In the genomic region with DNA sequence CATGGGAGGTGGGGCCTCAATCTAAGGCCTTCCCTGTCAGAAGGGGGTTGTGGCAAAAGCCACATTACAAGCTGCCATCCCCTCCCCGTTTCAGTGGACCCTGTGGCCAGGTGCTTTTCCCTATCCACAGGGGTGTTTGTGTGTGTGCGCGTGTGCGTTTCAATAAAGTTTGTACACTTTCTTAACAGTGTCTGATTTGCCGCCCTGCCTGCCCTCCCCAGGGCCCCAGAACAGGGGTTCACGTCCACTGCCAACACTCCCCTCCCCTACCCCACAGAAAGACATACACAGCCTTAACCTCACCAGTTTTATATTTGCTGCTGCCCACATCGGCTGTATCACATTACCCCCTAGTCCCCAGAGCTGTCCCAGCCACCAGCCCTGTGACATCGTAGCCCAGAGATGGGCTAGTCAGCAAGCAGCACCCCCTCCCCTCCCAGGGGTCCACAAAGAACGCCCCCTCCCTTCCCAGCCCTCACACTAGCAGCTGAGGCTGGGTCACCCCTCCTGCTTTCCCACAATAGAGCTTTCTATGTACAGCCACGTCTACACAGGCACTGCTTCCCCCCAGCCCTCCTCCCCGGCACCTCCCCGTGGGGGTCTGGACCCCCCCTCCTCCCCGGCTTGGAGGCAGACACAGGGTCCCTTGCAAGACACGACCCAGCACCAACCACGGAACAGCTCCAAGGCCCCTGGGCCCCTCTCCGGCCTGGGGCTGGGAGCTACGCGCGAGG, we compare ENCODE assay signal across 10 cellular contexts. TPM values are rescaled to one million over a fixed set of nuclear protein-coding genes. Genes with fewer than 3 reads are reported as not detected.
DNase-seq lines count a peak whose midpoint lies in the region; ATAC-seq and TF ChIP-seq lines count a peak whose summit lies in the region.
"Had no signal": no experiment of that assay in that cellular context is flagged by ENCODE, and none has a peak within 500 bp of the region (broad histone marks: within the 10 kb centered on the region; RNA-seq: fewer than 3 reads in every experiment).

No MANE protein-coding gene starts in this region.

- peaks cover 0 to 14% of the 10 kb centered on the region in 2 donors for H3K27me3 ChIP-seq in left lung
- H3K27me3 ChIP-seq in tibial artery, result peaks cover 0 to 3% of the 10 kb centered on the region in 2 donors

- no peaks in the 10 kb centered on the region for H3K9me3 ChIP-seq in left lung
- no peaks in the 10 kb centered on the region for H3K9me3 ChIP-seq in tibial artery

- peak overlapping the region; percentile 9 to 26 for H3K4me3 ChIP-seq in left lung
- peak overlapping the region; percentile 37 to 50 for H3K4me3 ChIP-seq in tibial artery

- peaks cover 8% of the 10 kb centered on the region for H3K4me1 Mint-ChIP-seq in activated T-cell treated with anti-CD3 and anti-CD28 coated beads, Interleukin-2, amount 50 U/mL, for 72 hours (ENCODE audit: low read depth)
- peaks cover 6% of the 10 kb centered on the region for H3K4me1 Mint-ChIP-seq in activated T-helper 17 cell treated with anti-CD3 and anti-CD28 coated beads, Interleukin-2, amount 50 U/mL, for 72 hours

- TF ChIP-seq CTCF in left lung (IDR thresholded peaks at IDR 0.05) (no peak), tibial artery (IDR thresholded peaks at IDR 0.05) (no peak)

- no peak for DNase-seq in activated T-cell treated with anti-CD3 and anti-CD28 coated beads, Interleukin-2, amount 50 U/mL, for 72 hours
- DNase-seq in activated T-cell treated with anti-CD3 and anti-CD28 coated beads for 4 hours (no peak), left lung (peak in 1 of 2 donors; percentile 36), tibial artery (no peak), COLO829 (ENCODE audit: low spot score) (no peak), NCI-H1417 treated with DMSO at 0.1 percent for 48 hours (lab: John Stamatoyannopoulos, UW) (no peak)
- DNase-seq: NCI-H2227 treated with DMSO at 0.1 percent for 48 hours had no signal

- H3K4me3 Mint-ChIP-seq in activated T-cell treated with anti-CD3 and anti-CD28 coated beads, Interleukin-2, amount 50 U/mL, for 72 hours, result peak overlapping the region; percentile 39 to 64
- peak overlapping the region; percentile 69 for H3K4me3 Mint-ChIP-seq in activated T-helper 17 cell treated with anti-CD3 and anti-CD28 coated beads, Interleukin-2, amount 50 U/mL, for 72 hours

- no peak for ATAC-seq in activated T-cell treated with anti-CD3 and anti-CD28 coated beads, Interleukin-2, amount 50 U/mL, for 72 hours (replicated peaks in 1 of 2)
- ATAC-seq in activated T-helper 17 cell treated with anti-CD3 and anti-CD28 coated beads, Interleukin-2, amount 50 U/mL, for 72 hours (replicated peaks), result no peak
- no peak for ATAC-seq in left lung
- no peak for ATAC-seq in GM18870 (IDR thresholded peaks at IDR 0.05; ENCODE audit: unreplicated experiment)

- H3K9me3 Mint-ChIP-seq in activated T-cell treated with anti-CD3 and anti-CD28 coated beads, Interleukin-2, amount 50 U/mL, for 72 hours, result no peaks in the 10 kb centered on the region
- no peaks in the 10 kb centered on the region for H3K9me3 Mint-ChIP-seq in activated T-helper 17 cell treated with anti-CD3 and anti-CD28 coated beads, Interleukin-2, amount 50 U/mL, for 72 hours

- no peaks in the 10 kb centered on the region for H3K27me3 Mint-ChIP-seq in activated T-cell treated with anti-CD3 and anti-CD28 coated beads, Interleukin-2, amount 50 U/mL, for 72 hours (ENCODE audit: low read depth)
- no peaks in the 10 kb centered on the region for H3K27me3 Mint-ChIP-seq in activated T-helper 17 cell treated with anti-CD3 and anti-CD28 coated beads, Interleukin-2, amount 50 U/mL, for 72 hours

- peaks cover 0 to 3% of the 10 kb centered on the region in 2 donors for H3K36me3 Mint-ChIP-seq in activated T-cell treated with anti-CD3 and anti-CD28 coated beads, Interleukin-2, amount 50 U/mL, for 72 hours (ENCODE audit: insufficient read depth in 2 of 2)
- peaks cover 8% of the 10 kb centered on the region for H3K36me3 Mint-ChIP-seq in activated T-helper 17 cell treated with anti-CD3 and anti-CD28 coated beads, Interleukin-2, amount 50 U/mL, for 72 hours (ENCODE audit: low read depth)

- H3K36me3 ChIP-seq in left lung, result peaks cover 3 to 52% of the 10 kb centered on the region in 2 donors
- H3K36me3 ChIP-seq in tibial artery, result peaks cover 21 to 50% (median 39%) of the 10 kb centered on the region in 3 donors

- intact Hi-C loops in left lung (cut with DNase I), result no loop called here
- intact Hi-C loops in tibial artery (cut with DNase I; ENCODE audit: low total_unique reads), result no loop called here

- H3K4me1 ChIP-seq in left lung (peaks cover 0 to 29% of the 10 kb centered on the region in 2 donors), tibial artery (peaks cover 0 to 5% (median 4%) of the 10 kb centered on the region in 4 donors)

- H3K27ac ChIP-seq in left lung (no peak overlapping the region), tibial artery (no peak overlapping the region)

- H3K27ac Mint-ChIP-seq in activated T-cell treated with anti-CD3 and anti-CD28 coated beads, Interleukin-2, amount 50 U/mL, for 72 hours, result no peak overlapping the region
- no peak overlapping the region for H3K27ac Mint-ChIP-seq in activated T-helper 17 cell treated with anti-CD3 and anti-CD28 coated beads, Interleukin-2, amount 50 U/mL, for 72 hours

RNA-seq across cellular contexts. Expression of a gene that starts 8.0 kb away (rescaled TPM):
- 10 to 100 TPM; 57.8 to 58.7 TPM for total RNA-seq in activated T-cell treated with anti-CD3 and anti-CD28 coated beads, Interleukin-2, amount 50 U/mL, for 72 hours
- total RNA-seq in activated T-helper 17 cell treated with anti-CD3 and anti-CD28 coated beads, Interleukin-2, amount 50 U/mL, for 72 hours, result 10 to 100 TPM; 48.5 to 54.5 TPM
- total RNA-seq in left lung, result 100 to 1,000 TPM; 563 to 616 TPM

RNA-seq across cellular contexts. Expression of a gene that starts 10.6 kb away (rescaled TPM):
- total RNA-seq in activated T-cell treated with anti-CD3 and anti-CD28 coated beads, Interleukin-2, amount 50 U/mL, for 72 hours, result under 1 TPM; 0.14 to 0.41 TPM
- total RNA-seq in activated T-helper 17 cell treated with anti-CD3 and anti-CD28 coated beads, Interleukin-2, amount 50 U/mL, for 72 hours, result under 1 TPM; 0.17 to 0.32 TPM
- 1 to 10 TPM; 1.4 to 4.3 TPM for total RNA-seq in left lung

RNA-seq across cellular contexts. Expression of a gene that starts 28.5 kb away (rescaled TPM):
- 10 to 100 TPM; 83.6 to 97.2 TPM for total RNA-seq in activated T-cell treated with anti-CD3 and anti-CD28 coated beads, Interleukin-2, amount 50 U/mL, for 72 hours
- 100 to 1,000 TPM in 1 of 2 donors, 10 to 100 TPM in 1; 60.3 to 114 TPM for total RNA-seq in activated T-helper 17 cell treated with anti-CD3 and anti-CD28 coated beads, Interleukin-2, amount 50 U/mL, for 72 hours
- 100 to 1,000 TPM; 120 to 121 TPM for total RNA-seq in left lung

RNA-seq across cellular contexts. Expression of a gene that starts 36.4 kb away (rescaled TPM):
- 1 to 10 TPM; 2.1 to 3.2 TPM for total RNA-seq in activated T-cell treated with anti-CD3 and anti-CD28 coated beads, Interleukin-2, amount 50 U/mL, for 72 hours
- total RNA-seq in activated T-helper 17 cell treated with anti-CD3 and anti-CD28 coated beads, Interleukin-2, amount 50 U/mL, for 72 hours, result 1 to 10 TPM; 2.2 to 3.7 TPM
- total RNA-seq in left lung, result 1 to 10 TPM; 3.2 to 6.7 TPM
- total RNA-seq: HT1080 had no signal

RNA-seq across cellular contexts. Expression of a gene that starts 44.7 kb away (rescaled TPM):
- total RNA-seq in activated T-cell treated with anti-CD3 and anti-CD28 coated beads, Interleukin-2, amount 50 U/mL, for 72 hours, result 1 to 10 TPM in 1 of 2 donors, under 1 TPM in 1; 0.35 to 1.4 TPM
- total RNA-seq in activated T-helper 17 cell treated with anti-CD3 and anti-CD28 coated beads, Interleukin-2, amount 50 U/mL, for 72 hours, result under 1 TPM; 0.41 to 0.53 TPM
- under 1 TPM; 0.08 to 0.38 TPM for total RNA-seq in left lung

Comparison
In these comparisons a context has a peak if more than half of its experiments do, and no peak if none do; other contexts are left out.
1. RNA of a gene that starts 8.0 kb away (total RNA-seq): 563 to 616 TPM in left lung; 57.8 to 58.7 TPM in activated T-cell treated with anti-CD3 and anti-CD28 coated beads, Interleukin-2, amount 50 U/mL, for 72 hours and 48.5 to 54.5 TPM in activated T-helper 17 cell treated with anti-CD3 and anti-CD28 coated beads, Interleukin-2, amount 50 U/mL, for 72 hours; every median in the first group is over 4 times any median in the second.